ENCODE assay signal across 8 cellular contexts in the genomic region with DNA sequence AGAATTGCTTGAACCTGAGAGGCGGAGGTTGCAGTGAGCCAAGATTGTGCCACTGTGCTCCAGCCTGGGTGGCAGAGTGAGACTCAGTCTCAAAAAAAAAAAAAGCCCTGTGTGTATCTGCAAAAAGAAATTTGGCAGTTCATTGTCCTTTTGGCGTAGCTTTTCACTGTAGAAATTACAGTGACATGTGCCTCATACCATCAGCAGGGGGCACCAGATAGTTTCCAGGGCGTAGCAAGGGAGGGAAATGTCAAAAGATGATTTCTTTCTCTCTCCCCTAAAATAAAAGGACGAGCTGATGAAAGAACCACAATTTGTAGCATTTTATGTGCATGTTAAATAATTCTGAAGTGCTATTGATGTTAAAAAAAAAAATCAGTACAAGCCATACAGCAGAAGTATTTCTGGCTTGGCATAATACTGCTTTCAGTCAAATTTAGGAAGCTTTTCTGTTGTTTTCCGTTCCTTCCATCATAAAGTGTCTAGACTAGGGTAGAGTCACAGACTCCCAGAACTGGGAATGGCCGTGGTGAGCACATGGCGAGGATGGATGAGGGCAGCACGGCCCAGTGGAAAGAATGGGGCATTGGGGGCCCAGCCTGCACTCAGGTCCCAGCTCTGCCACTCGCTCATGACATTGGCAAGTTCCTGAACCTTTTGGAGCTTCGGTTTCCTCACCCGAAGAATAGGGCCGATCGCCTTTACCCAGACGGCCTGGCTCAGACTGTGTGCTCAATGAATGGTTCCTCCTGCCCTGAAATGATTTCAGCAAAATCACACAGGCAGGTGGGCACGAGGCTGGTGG. TPM values are rescaled to one million over a fixed set of nuclear protein-coding genes. Genes with fewer than 3 reads are reported as not detected.
DNase-seq lines count a peak whose midpoint lies in the region; ATAC-seq and TF ChIP-seq lines count a peak whose summit lies in the region.

No MANE protein-coding gene starts in this region.

- intact Hi-C loops in psoas muscle (cut with DNase I) = loop anchor here (1.0 to 5.0 kb wide), 3 partner anchors 284 to 585 kb away; partner anchors contain the start of gene TIMM22 (in 1 of the 2)

- 57 to 63% (median 58%) methylated on average over 15 of the region's 15 CpGs for WGBS in psoas muscle, 3 donors

- H3K9me3 ChIP-seq in Peyer's patch (no peaks in the 10 kb centered on the region), psoas muscle (no peaks in the 10 kb centered on the region)

- H3K36me3 ChIP-seq in Peyer's patch (no peaks in the 10 kb centered on the region), psoas muscle (ENCODE audit: insufficient read depth in 1 of 2, low read depth in 1 of 2) (peaks cover 0 to 12% of the 10 kb centered on the region in 2 donors)

- H3K27ac ChIP-seq in Peyer's patch = peak overlapping the region in 1 of 4 donors; percentile 57
- no peak overlapping the region for H3K27ac ChIP-seq in psoas muscle

- H3K4me1 ChIP-seq in Peyer's patch (peaks cover 4 to 19% (median 6%) of the 10 kb centered on the region in 4 donors), psoas muscle (peaks cover 12% of the 10 kb centered on the region)

- peak; percentile 64 to 89 (median 84) for TF ChIP-seq CTCF in Peyer's patch (IDR thresholded peaks at IDR 0.05)
- peak; percentile 75 for TF ChIP-seq CTCF in psoas muscle (IDR thresholded peaks at IDR 0.05)

- H3K4me3 ChIP-seq in Peyer's patch = peak overlapping the region in 1 of 4 donors; percentile 18
- H3K4me3 ChIP-seq in psoas muscle = no peak overlapping the region

- ATAC-seq in psoas muscle (no peak), HG03439 (IDR thresholded peaks at IDR 0.05; ENCODE audit: unreplicated experiment) (no peak), HG02970 (IDR thresholded peaks at IDR 0.05; ENCODE audit: low FRiP score, unreplicated experiment) (no peak)

- DNase-seq in COLO668 (lab: John Stamatoyannopoulos, UW; ENCODE audit: unreplicated experiment) = peak; percentile 13
- DNase-seq in HK-2 (ENCODE audit: unreplicated experiment) = peak; percentile 33
- DNase-seq in Peyer's patch = peak in 2 of 3 donors; percentile 45 to 77
- peak; percentile 43 for DNase-seq in activated T-helper 9 cell treated with anti-CD3 and anti-CD28 coated beads, Interleukin-2, amount 50 U/mL, for 16 hours (ENCODE audit: low read depth)
- DNase-seq in foreskin melanocyte = peak; percentile 49
- no peak for DNase-seq in psoas muscle

- no peak for TF ChIP-seq POLR2A in Peyer's patch (IDR thresholded peaks at IDR 0.05)

- H3K27me3 ChIP-seq in Peyer's patch (no peaks in the 10 kb centered on the region), psoas muscle (ENCODE audit: insufficient read depth in 3 of 3, low read length in 2 of 3) (no peaks in the 10 kb centered on the region)

RNA-seq across cellular contexts. Expression of gene RFLNB, which starts 33.3 kb away (rescaled TPM):
- total RNA-seq in Peyer's patch (10 to 100 TPM in 1 of 4 donors, 1 to 10 TPM in 3; 3.6 to 19.8 (median 6.2) TPM), psoas muscle (10 to 100 TPM; 10.8 to 21.8 (median 13.3) TPM)
- polyA plus RNA-seq in psoas muscle = 1 to 10 TPM; 6.0 to 8.4 (median 7.3) TPM

RNA-seq across cellular contexts. Expression of gene RPH3AL, which starts 59.8 kb away (rescaled TPM):
- total RNA-seq in Peyer's patch = 10 to 100 TPM; 31.4 to 92.4 (median 48.6) TPM
- 10 to 100 TPM in 1 of 4 donors, 1 to 10 TPM in 3; 5.7 to 18.5 (median 9.8) TPM for total RNA-seq in psoas muscle
- 10 to 100 TPM in 1 of 3 donors, 1 to 10 TPM in 2; 3.7 to 11.8 (median 6.3) TPM for polyA plus RNA-seq in psoas muscle

Comparison
In these comparisons a context has a peak if more than half of its experiments do, and no peak if none do; other contexts are left out.
1. DNase-seq: peak in COLO668 (single experiment), HK-2 (single experiment), Peyer's patch (2 of 3), activated T-helper 9 cell treated with anti-CD3 and anti-CD28 coated beads, Interleukin-2, amount 50 U/mL, for 16 hours (single experiment) and foreskin melanocyte (single experiment); none in psoas muscle (0 of 2).